Comparison of ENCODE assay signal across 11 cellular contexts in genomic region chr5:528625-529511, GRCh38. TPM values are rescaled to one million over a fixed set of nuclear protein-coding genes. Genes with fewer than 3 reads are reported as not detected.
DNase-seq lines count a peak whose midpoint lies in the region; ATAC-seq, FAIRE-seq and TF ChIP-seq lines count a peak whose summit lies in the region.
"Had no signal": no experiment of that assay in that cellular context is flagged by ENCODE, and none has a peak within 500 bp of the region (broad histone marks: within the 10 kb centered on the region; RNA-seq: fewer than 3 reads in every experiment).

No MANE protein-coding gene starts in this region.

- H3K79me2 ChIP-seq in endothelial cell of umbilical vein (ENCODE audit: control insufficient read depth, insufficient read depth, low read length), result no peaks in the 10 kb centered on the region

- H3K36me3 ChIP-seq in left ventricle myocardium inferior (no peaks in the 10 kb centered on the region), endothelial cell of umbilical vein (ENCODE audit: control insufficient read depth in 2 of 2, extremely low read depth in 1 of 2, insufficient read depth in 2 of 2, low read length in 2 of 2) (no peaks in the 10 kb centered on the region)

- BruUV-seq in endothelial cell of umbilical vein (replicated peaks; lab: Mats Ljungman, UMichigan), result no TSS peak

- no peaks in the 10 kb centered on the region for H4K20me1 ChIP-seq in endothelial cell of umbilical vein (replicated peaks; ENCODE audit: control insufficient read depth, extremely low read depth, insufficient read depth, low read length)

- POLR2A ChIA-PET in endothelial cell of umbilical vein (lab: Charles Lee), result no interaction called here

- H3K27me3 ChIP-seq in left ventricle myocardium inferior (ENCODE audit: low read depth), result peaks cover 100% of the 10 kb centered on the region
- peaks cover 42 to 53% of the 10 kb centered on the region in 2 experiments for H3K27me3 ChIP-seq in endothelial cell of umbilical vein (ENCODE audit: control insufficient read depth in 2 of 2, insufficient read depth in 2 of 2, low read length in 2 of 2)

- intact Hi-C loops in left cardiac atrium (cut with DNase I) (no loop called here), left ventricle myocardium inferior (cut with micrococcal nuclease) (no loop called here), endothelial cell of umbilical vein (cut with micrococcal nuclease) (no loop called here)

- H3K4me2 ChIP-seq in endothelial cell of umbilical vein (ENCODE audit: insufficient read depth, low read length), result no peak overlapping the region

- H2AFZ ChIP-seq in endothelial cell of umbilical vein (ENCODE audit: low read depth, low read length), result no peak overlapping the region

- no peak for TF ChIP-seq CTCF in left ventricle myocardium inferior (IDR thresholded peaks at IDR 0.05; ENCODE audit: borderline replicate concordance)
- no peak for TF ChIP-seq CTCF in endothelial cell of umbilical vein (IDR thresholded peaks at IDR 0.05; ENCODE audit: extremely low read depth in 1 of 2, insufficient read depth in 1 of 2, low read depth in 1 of 2, low read length in 2 of 2)

- H3K9me3 ChIP-seq in left ventricle myocardium inferior (replicated peaks) (no peaks in the 10 kb centered on the region), endothelial cell of umbilical vein (replicated peaks; ENCODE audit: control insufficient read depth, insufficient read depth, low read length) (no peaks in the 10 kb centered on the region)

- no peaks in the 10 kb centered on the region for H3K9me1 ChIP-seq in endothelial cell of umbilical vein (replicated peaks; ENCODE audit: control insufficient read depth, extremely low read depth, insufficient read depth, low read length)

- H3K4me3 ChIP-seq in left ventricle myocardium inferior, result no peak overlapping the region
- no peak overlapping the region for H3K4me3 ChIP-seq in endothelial cell of umbilical vein (replicated peaks in 1 of 3; ENCODE audit: insufficient read depth in 1 of 3, low read depth in 1 of 3, low read length in 3 of 3)

- H3K27ac ChIP-seq in left ventricle myocardium inferior (replicated peaks), result no peak overlapping the region
- H3K27ac ChIP-seq in endothelial cell of umbilical vein (ENCODE audit: insufficient read depth, low read depth, low read length), result no peak overlapping the region

- DNase-seq in left cardiac atrium (peak; percentile 16), left ventricle myocardium inferior (no peak), NCI-H510A (lab: John Stamatoyannopoulos, UW) (peak; percentile 46), endothelial cell of umbilical vein (ENCODE audit: low read depth, low spot score) (no peak), DMS153 treated with DMSO at 0.1 percent for 48 hours (lab: John Stamatoyannopoulos, UW; ENCODE audit: unreplicated experiment) (no peak), AG20443 (ENCODE audit: low spot score) (no peak)
- DNase-seq: activated effector memory CD4-positive, alpha-beta T cell treated with anti-CD3 and anti-CD28 coated beads, Interleukin-2, amount 50 U/mL, for 16 hours; DMS 273 treated with DMSO at 0.1 percent for 48 hours; mammary epithelial cell had no signal

- no peak for FAIRE-seq in endothelial cell of umbilical vein (lab: Jason Lieb, UNC)

- no peak overlapping the region for H3K9ac ChIP-seq in endothelial cell of umbilical vein (replicated peaks; ENCODE audit: extremely low read depth, insufficient read depth, low read length)

- dilution Hi-C loops in endothelial cell of umbilical vein (cut with MboI; ENCODE audit: extremely low pct_ligation_motif_present, low sequenced_read_pairs), result no loop called here

- CTCF ChIA-PET in endothelial cell of umbilical vein (lab: Charles Lee), result no interaction called here

- no peak for TF ChIP-seq POLR2A in endothelial cell of umbilical vein (IDR thresholded peaks at IDR 0.05; ENCODE audit: low read depth, low read length)

- H3K4me1 ChIP-seq in left ventricle myocardium inferior, result peaks cover 10% of the 10 kb centered on the region
- no peaks in the 10 kb centered on the region for H3K4me1 ChIP-seq in endothelial cell of umbilical vein (ENCODE audit: control insufficient read depth, extremely low read depth, insufficient read depth, low read length)

- no peak for ATAC-seq in left cardiac atrium
- no peak for ATAC-seq in HG02588 (IDR thresholded peaks at IDR 0.05; ENCODE audit: unreplicated experiment)
- no peak for ATAC-seq in GM18519 (IDR thresholded peaks at IDR 0.05; ENCODE audit: low FRiP score, unreplicated experiment)

TF ChIP-seq in endothelial cell of umbilical vein, 7 proteins besides CTCF, POLR2A, EP300 and RAD21:
- TF ChIP-seq JUN (IDR thresholded peaks at IDR 0.05; ENCODE audit: borderline replicate concordance, insufficient read depth, insufficient read length, low read depth) (no peak), GATA2 (IDR thresholded peaks at IDR 0.05; ENCODE audit: insufficient read depth, insufficient read length, low read depth, low read length) (no peak), FOS (IDR thresholded peaks at IDR 0.05; ENCODE audit: borderline replicate concordance, insufficient read depth, low read length) (no peak), MAX (IDR thresholded peaks at IDR 0.05; ENCODE audit: insufficient read depth, insufficient read length) (no peak), MYC (IDR thresholded peaks at IDR 0.05; ENCODE audit: low read depth, low read length) (no peak), EZH2 (IDR thresholded peaks at IDR 0.05; ENCODE audit: borderline replicate concordance, low read depth, low read length, severe bottlenecking) (peak; percentile 3)

RNA-seq across cellular contexts. Expression of gene SLC9A3, which starts 4.6 kb away (rescaled TPM):
- total RNA-seq in left cardiac atrium (under 1 TPM; 0.77 to 0.99 TPM), left ventricle myocardium inferior (0.91 TPM), endothelial cell of umbilical vein (0.82 and 0.92 TPM in 2 replicates)
- polyA plus RNA-seq in endothelial cell of umbilical vein, result 0.79 and 0.88 TPM in 2 replicates
- polyA plus RNA-seq in endothelial cell of umbilical vein (2011; cell fraction: cytosol; rRNA removed), result 0.58 and 0.75 TPM in 2 replicates
- polyA plus RNA-seq in endothelial cell of umbilical vein (2011; cell fraction: nucleus; rRNA removed), result 0.88 and 0.92 TPM in 2 replicates
- 0.64 and 0.79 TPM in 2 replicates for polyA plus RNA-seq in endothelial cell of umbilical vein (2012)
- polyA minus RNA-seq in endothelial cell of umbilical vein, result 0.23 and 0.24 TPM in 2 replicates
- 1.1 TPM for polyA minus RNA-seq in endothelial cell of umbilical vein (2011; cell fraction: cytosol; rRNA and poly(A)+ RNA removed)
- 0.43 and 0.48 TPM in 2 replicates for polyA minus RNA-seq in endothelial cell of umbilical vein (2011; cell fraction: nucleus; rRNA and poly(A)+ RNA removed)

Comparison
In these comparisons a context has a peak if more than half of its experiments do, and no peak if none do; other contexts are left out.
1. DNase-seq: peak in left cardiac atrium (single experiment) and NCI-H510A (single experiment); none in left ventricle myocardium inferior (single experiment), endothelial cell of umbilical vein (single experiment), DMS153 treated with DMSO at 0.1 percent for 48 hours (single experiment) and AG20443 (single experiment).